Comparison of ENCODE assay signal across 8 cellular contexts in genomic region chr17:45247429-45248131, GRCh38. TPM values are rescaled to one million over a fixed set of nuclear protein-coding genes. Genes with fewer than 3 reads are reported as not detected.
DNase-seq lines count a peak whose midpoint lies in the region; ATAC-seq and TF ChIP-seq lines count a peak whose summit lies in the region.

No MANE protein-coding gene starts in this region.

- H3K36me3 ChIP-seq in SK-N-SH (replicated peaks in 1 of 2; ENCODE audit: control insufficient read depth in 1 of 2, insufficient read depth in 2 of 2, low read length in 1 of 2), result no peaks in the 10 kb centered on the region
- peaks cover 0 to 46% (median 0%) of the 10 kb centered on the region in 9 donors for H3K36me3 ChIP-seq in heart right ventricle

- POLR2A ChIA-PET in HEK293T (lab: Yijun Ruan, JAX), result interaction anchor here (0.6 to 2.5 kb wide), 11 partner anchors 8 to 674 kb away, joined by 3 to 13 read pairs (median 3); partner anchors contain the start of genes FMNL1 and HEXIM1
- POLR2A ChIA-PET in SK-N-SH (lab: Yijun Ruan, JAX), result interaction anchor here (0.6 to 1.7 kb wide), 2 partner anchors 37 to 69 kb away, joined by 3 to 6 read pairs; partner anchors contain the start of gene MAP3K14
- POLR2A ChIA-PET in activated naive CD8-positive, alpha-beta T cell treated with anti-CD3 and anti-CD28 coated beads, Interleukin-2, amount 10 ng/mL, durations not matched to agents 7 days and 5 days (lab: Charles Lee), result interaction anchor here (0.6 to 9.4 kb wide), 21 partner anchors 9 to 185 kb away, joined by 3 to 187 read pairs (median 8); partner anchors contain the start of genes ARHGAP27, FMNL1, HEXIM1 and HEXIM2

- H3K4me3 ChIP-seq in SK-N-SH (ENCODE audit: low read depth in 2 of 2, low read length in 1 of 2) (peak overlapping the region; percentile 65 to 80), heart right ventricle (peak overlapping the region; percentile 16 to 64 (median 61))

- H3K9ac ChIP-seq in SK-N-SH, result peak overlapping the region; percentile 73

- peaks cover 47% of the 10 kb centered on the region for H3K4me1 Mint-ChIP-seq in activated naive CD8-positive, alpha-beta T cell treated with anti-CD3 and anti-CD28 coated beads, Interleukin-2, amount 10 ng/mL, durations not matched to agents 7 days and 5 days

- H3K9me2 ChIP-seq in SK-N-SH, result no peaks in the 10 kb centered on the region

- peaks cover 25% of the 10 kb centered on the region for H3K36me3 Mint-ChIP-seq in activated naive CD8-positive, alpha-beta T cell treated with anti-CD3 and anti-CD28 coated beads, Interleukin-2, amount 10 ng/mL, durations not matched to agents 7 days and 5 days

- H3K4me2 ChIP-seq in SK-N-SH, result peak overlapping the region; percentile 91

- intact Hi-C loops in heart right ventricle (cut with DNase I), result no loop called here

- H3K4me1 ChIP-seq in SK-N-SH (ENCODE audit: control insufficient read depth in 1 of 2, insufficient read depth in 2 of 2, low read depth in 1 of 2, low read length in 1 of 2) (peaks cover 0 to 20% of the 10 kb centered on the region in 2 experiments; a peak in 1 of 4 replicates), heart right ventricle (peaks cover 4 to 37% (median 23%) of the 10 kb centered on the region in 9 donors)

- ATAC-seq in activated naive CD8-positive, alpha-beta T cell treated with anti-CD3 and anti-CD28 coated beads, Interleukin-2, amount 10 ng/mL, durations not matched to agents 7 days and 5 days (ENCODE audit: low read depth), result peak; percentile 81
- peak; percentile 77 to 93 (median 86) for ATAC-seq in heart right ventricle

- H3K27me3 ChIP-seq in SK-N-SH (ENCODE audit: insufficient read depth) (no peaks in the 10 kb centered on the region), heart right ventricle (no peaks in the 10 kb centered on the region)

- peak overlapping the region; percentile 86 for H2AFZ ChIP-seq in SK-N-SH (ENCODE audit: low read depth)

- no peaks in the 10 kb centered on the region for H3K9me3 Mint-ChIP-seq in activated naive CD8-positive, alpha-beta T cell treated with anti-CD3 and anti-CD28 coated beads, Interleukin-2, amount 10 ng/mL, durations not matched to agents 7 days and 5 days

- TF ChIP-seq CTCF in SK-N-SH (IDR thresholded peaks at IDR 0.05) (no peak), heart right ventricle (IDR thresholded peaks at IDR 0.05) (no peak)

- WGBS in SK-N-SH (ENCODE audit: low lambda C conversion rate), result 1% methylated on average over 34 of the region's 61 CpGs
- WGBS in heart right ventricle, 2 donors, result 0 to 1% methylated on average over 56 to 61 of the region's 61 CpGs

- CTCF ChIA-PET in HEK293T (lab: Yijun Ruan, JAX) (interaction anchor here (0.6 to 3.5 kb wide), 9 partner anchors 9 to 697 kb away, joined by 3 to 15 read pairs (median 4); no protein-coding TSS in a partner anchor), SK-N-SH (lab: Yijun Ruan, JAX) (interaction anchor here (0.6 to 6.0 kb wide), 32 partner anchors 10 to 226 kb away, joined by 3 to 54 read pairs (median 7); partner anchors contain the start of genes ACBD4 and MAP3K14)

- H3K27ac ChIP-seq in SK-N-SH (ENCODE audit: low read depth in 2 of 2, low read length in 1 of 2) (peak overlapping the region; percentile 44 to 86; a peak in 3 of 4 replicates), heart right ventricle (peak overlapping the region in 7 of 10 donors; percentile 47 to 86 (median 59))

- peak; percentile 93 for DNase-seq in GF-D8 (lab: John Stamatoyannopoulos, UW)
- DNase-seq in HEK293T (ENCODE audit: extremely low spot score), result peak; percentile 91
- peak; percentile 93 for DNase-seq in NCI-H1105 (lab: John Stamatoyannopoulos, UW)
- DNase-seq in SK-N-SH, result peak; percentile 95
- peak; percentile 98 for DNase-seq in activated naive CD8-positive, alpha-beta T cell treated with anti-CD3 and anti-CD28 coated beads, Interleukin-2, amount 10 ng/mL, durations not matched to agents 7 days and 5 days
- peak; percentile 83 to 84 for DNase-seq in heart right ventricle
- DNase-seq in renal cortical epithelial cell (ENCODE audit: low read depth), result peak; percentile 49
- no peak for DNase-seq in hippocampal formation (lab: John Stamatoyannopoulos, UW)

- TF ChIP-seq RAD21 in SK-N-SH (IDR thresholded peaks at IDR 0.05; ENCODE audit: low read length), result no peak

- H3F3A ChIP-seq in SK-N-SH (replicated peaks; ENCODE audit: insufficient read depth), result peaks cover 7% of the 10 kb centered on the region

- H3K9me3 ChIP-seq in SK-N-SH, result no peaks in the 10 kb centered on the region
- H3K9me3 ChIP-seq in heart right ventricle, result no peaks in the 10 kb centered on the region

- H4K20me1 ChIP-seq in SK-N-SH (ENCODE audit: insufficient read depth), result no peaks in the 10 kb centered on the region

- H3K79me2 ChIP-seq in SK-N-SH (ENCODE audit: insufficient read depth), result no peaks in the 10 kb centered on the region

- TF ChIP-seq EP300 in SK-N-SH (IDR thresholded peaks at IDR 0.05; ENCODE audit: borderline replicate concordance in 1 of 2, low read depth in 1 of 2, low read length in 1 of 2), result no peak

- no peaks in the 10 kb centered on the region for H3K27me3 Mint-ChIP-seq in activated naive CD8-positive, alpha-beta T cell treated with anti-CD3 and anti-CD28 coated beads, Interleukin-2, amount 10 ng/mL, durations not matched to agents 7 days and 5 days

- H3K4me3 Mint-ChIP-seq in activated naive CD8-positive, alpha-beta T cell treated with anti-CD3 and anti-CD28 coated beads, Interleukin-2, amount 10 ng/mL, durations not matched to agents 7 days and 5 days, result peak overlapping the region; percentile 92

- peak overlapping the region; percentile 97 for H3K27ac Mint-ChIP-seq in activated naive CD8-positive, alpha-beta T cell treated with anti-CD3 and anti-CD28 coated beads, Interleukin-2, amount 10 ng/mL, durations not matched to agents 7 days and 5 days

TF ChIP-seq in HEK293T, 16 proteins besides CTCF, POLR2A, EP300 and RAD21:
- peak; percentile 47; the same call in 1 of the 2 replicates for TF ChIP-seq L3MBTL2 (conservative IDR thresholded peaks at IDR 0.05)
- no peak for TF ChIP-seq ARNT (IDR thresholded peaks at IDR 0.05)

TF ChIP-seq in SK-N-SH, 30 proteins besides CTCF, POLR2A, EP300 and RAD21:
- peak; percentile 55 for TF ChIP-seq GABPA (IDR thresholded peaks at IDR 0.05; ENCODE audit: low read depth)
- TF ChIP-seq MAX (IDR thresholded peaks at IDR 0.05; ENCODE audit: low read depth), result peak; percentile 67
- TF ChIP-seq, protein P1, sequence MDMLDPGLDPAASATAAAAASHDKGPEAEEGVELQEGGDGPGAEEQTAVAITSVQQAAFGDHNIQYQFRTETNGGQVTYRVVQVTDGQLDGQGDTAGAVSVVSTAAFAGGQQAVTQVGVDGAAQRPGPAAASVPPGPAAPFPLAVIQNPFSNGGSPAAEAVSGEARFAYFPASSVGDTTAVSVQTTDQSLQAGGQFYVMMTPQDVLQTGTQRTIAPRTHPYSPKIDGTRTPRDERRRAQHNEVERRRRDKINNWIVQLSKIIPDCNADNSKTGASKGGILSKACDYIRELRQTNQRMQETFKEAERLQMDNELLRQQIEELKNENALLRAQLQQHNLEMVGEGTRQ (IDR thresholded peaks at IDR 0.05; ENCODE audit: borderline replicate concordance, low read depth, low read length), result no peak
- 0 out of 2 replicates have a peak, but pooled peaks have one; percentile 21 for TF ChIP-seq SIN3A (IDR thresholded peaks at IDR 0.05; ENCODE audit: borderline replicate concordance, low read depth, low read length)
- TF ChIP-seq TEAD4 (IDR thresholded peaks at IDR 0.05; ENCODE audit: borderline replicate concordance, insufficient read depth), result no peak
- peak; percentile 81 for TF ChIP-seq RFX5 (IDR thresholded peaks at IDR 0.05; ENCODE audit: low read length)
- TF ChIP-seq ELF1 (IDR thresholded peaks at IDR 0.05), result peak; percentile 57; the same call in 1 of the 2 replicates
- peak; percentile 54; the same call in 1 of the 2 replicates for TF ChIP-seq POLR2AphosphoS5 (IDR thresholded peaks at IDR 0.05; ENCODE audit: low read depth, low read length)
- TF ChIP-seq, protein P2, sequence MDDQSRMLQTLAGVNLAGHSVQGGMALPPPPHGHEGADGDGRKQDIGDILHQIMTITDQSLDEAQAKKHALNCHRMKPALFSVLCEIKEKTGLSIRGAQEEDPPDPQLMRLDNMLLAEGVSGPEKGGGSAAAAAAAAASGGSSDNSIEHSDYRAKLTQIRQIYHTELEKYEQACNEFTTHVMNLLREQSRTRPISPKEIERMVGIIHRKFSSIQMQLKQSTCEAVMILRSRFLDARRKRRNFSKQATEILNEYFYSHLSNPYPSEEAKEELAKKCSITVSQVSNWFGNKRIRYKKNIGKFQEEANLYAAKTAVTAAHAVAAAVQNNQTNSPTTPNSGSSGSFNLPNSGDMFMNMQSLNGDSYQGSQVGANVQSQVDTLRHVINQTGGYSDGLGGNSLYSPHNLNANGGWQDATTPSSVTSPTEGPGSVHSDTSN (IDR thresholded peaks at IDR 0.05), result 0 out of 2 replicates have a peak, but pooled peaks have one; percentile 12

RNA-seq across cellular contexts. Expression of gene SPATA32, which starts 14.3 kb away (rescaled TPM):
- 0.08 TPM in 1 of 2 replicates, not detected in the other for polyA plus RNA-seq in SK-N-SH (2012; rRNA removed)
- not detected in 2 replicates for polyA plus RNA-seq in SK-N-SH (2012; cell fraction: cytosol; rRNA removed)
- 0.10 TPM in 1 of 2 replicates, not detected in the other for polyA plus RNA-seq in SK-N-SH (2012; cell fraction: nucleus; rRNA removed)
- total RNA-seq in activated naive CD8-positive, alpha-beta T cell treated with anti-CD3 and anti-CD28 coated beads, Interleukin-2, amount 10 ng/mL, durations not matched to agents 7 days and 5 days, result under 1 TPM; 0.53 to 0.65 TPM
- total RNA-seq in heart right ventricle, result under 1 TPM in 2 of 10 donors, not detected in 8; 0.13 to 0.16 TPM
- polyA plus RNA-seq in heart right ventricle, result not detected
- 0.10 TPM in 1 of 2 replicates, not detected in the other for total RNA-seq in renal cortical epithelial cell

RNA-seq across cellular contexts. Expression of gene FMNL1, which starts 25.9 kb away (rescaled TPM):
- 1.5 and 2.8 TPM in 2 replicates for polyA plus RNA-seq in SK-N-SH (2012; rRNA removed)
- 1.6 and 2.7 TPM in 2 replicates for polyA plus RNA-seq in SK-N-SH (2012; cell fraction: cytosol; rRNA removed)
- 7.1 and 9.0 TPM in 2 replicates for polyA plus RNA-seq in SK-N-SH (2012; cell fraction: nucleus; rRNA removed)
- total RNA-seq in activated naive CD8-positive, alpha-beta T cell treated with anti-CD3 and anti-CD28 coated beads, Interleukin-2, amount 10 ng/mL, durations not matched to agents 7 days and 5 days, result 100 to 1,000 TPM; 408 to 411 TPM
- 10 to 100 TPM in 5 of 10 donors, 1 to 10 TPM in 5; 6.3 to 28.7 (median 9.8) TPM for total RNA-seq in heart right ventricle
- polyA plus RNA-seq in heart right ventricle, result 10 to 100 TPM in 1 of 2 donors, 1 to 10 TPM in 1; 5.3 to 11.1 TPM
- 7.5 and 12.1 TPM in 2 replicates for total RNA-seq in renal cortical epithelial cell

Comparison
In these comparisons a context has a peak if more than half of its experiments do, and no peak if none do; other contexts are left out.
1. DNase-seq: peak in GF-D8 (single experiment), HEK293T (single experiment), NCI-H1105 (single experiment), SK-N-SH (single experiment), activated naive CD8-positive, alpha-beta T cell treated with anti-CD3 and anti-CD28 coated beads, Interleukin-2, amount 10 ng/mL, durations not matched to agents 7 days and 5 days (single experiment), heart right ventricle (2 of 2) and renal cortical epithelial cell (single experiment); none in hippocampal formation (0 of 2).
2. RNA of gene FMNL1, which starts 25.9 kb away (total RNA-seq): 408 to 411 TPM in activated naive CD8-positive, alpha-beta T cell treated with anti-CD3 and anti-CD28 coated beads, Interleukin-2, amount 10 ng/mL, durations not matched to agents 7 days and 5 days; 7.5 to 12.1 TPM in renal cortical epithelial cell and 6.3 to 28.7 TPM in heart right ventricle; every median in the first group is over 10 times any median in the second.